Comparison of ENCODE assay signal across 8 cellular contexts in the genomic region with DNA sequence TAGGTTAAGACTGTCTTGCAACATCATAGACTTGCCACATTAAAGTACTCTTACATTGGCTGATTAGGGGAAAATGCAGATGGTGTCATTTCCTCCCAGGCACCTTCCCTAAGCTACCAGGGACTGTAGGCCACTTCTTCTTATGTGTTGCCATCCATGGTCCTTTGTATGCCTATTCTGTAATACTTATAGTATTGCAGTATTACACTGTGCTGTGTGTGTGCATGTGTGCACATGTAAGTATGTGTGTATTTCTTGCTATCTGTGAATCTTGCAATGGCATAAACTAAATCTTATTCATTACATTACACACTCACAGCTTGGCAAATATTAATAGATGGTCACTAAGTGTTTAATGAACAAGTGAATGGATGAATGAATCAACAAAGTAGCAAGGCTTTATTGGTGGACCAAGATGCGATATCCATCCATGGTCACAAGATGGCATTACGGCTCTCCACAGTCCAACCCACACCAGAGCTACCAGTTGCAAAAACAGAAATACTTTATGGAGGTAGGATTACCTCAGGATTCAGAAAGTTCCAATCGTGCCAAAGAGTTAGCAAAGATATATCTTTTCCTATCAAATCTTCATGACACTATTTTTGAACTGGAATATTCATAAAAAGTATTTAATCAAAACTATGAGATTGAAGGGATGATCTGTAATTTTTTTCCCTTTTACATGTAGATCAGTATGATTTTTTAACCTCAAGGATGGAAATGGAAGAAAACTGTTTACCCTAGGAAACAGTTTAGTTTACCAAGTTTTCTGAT.
DNase-seq lines count a peak whose midpoint lies in the region; ATAC-seq and TF ChIP-seq lines count a peak whose summit lies in the region.

No MANE protein-coding gene starts in this region.

- no peaks in the 10 kb centered on the region for H3K4me1 Mint-ChIP-seq in CD14-positive monocyte
- H3K4me1 Mint-ChIP-seq in stimulated activated naive B cell treated with anti-CD40 and anti-IgM and Interleukin-4, amounts not matched to agents 10 μg/mL and 1 μg/mL and 100 μg/mL, for 72 hours, result no peaks in the 10 kb centered on the region

- no peaks in the 10 kb centered on the region for H3K36me3 ChIP-seq in adipocyte (ENCODE audit: control insufficient read depth, insufficient read depth, low read length, severe bottlenecking)

- no peak overlapping the region for H3K4me3 ChIP-seq in adipocyte (ENCODE audit: low read length)

- peaks cover 7 to 9% of the 10 kb centered on the region in 2 donors for H3K36me3 Mint-ChIP-seq in CD14-positive monocyte
- H3K36me3 Mint-ChIP-seq in stimulated activated naive B cell treated with anti-CD40 and anti-IgM and Interleukin-4, amounts not matched to agents 10 μg/mL and 1 μg/mL and 100 μg/mL, for 72 hours, result no peaks in the 10 kb centered on the region

- intact Hi-C loops in CD14-positive monocyte (cut with micrococcal nuclease), result loop anchor here in 1 of 2 donors (10.0 kb wide), 1 partner anchor 300 kb away; a partner anchor contains a TSS

- no peak overlapping the region for H3K27ac Mint-ChIP-seq in CD14-positive monocyte
- H3K27ac Mint-ChIP-seq in stimulated activated naive B cell treated with anti-CD40 and anti-IgM and Interleukin-4, amounts not matched to agents 10 μg/mL and 1 μg/mL and 100 μg/mL, for 72 hours, result no peak overlapping the region

- ATAC-seq in GM18502 (IDR thresholded peaks at IDR 0.05; ENCODE audit: poor library complexity, unreplicated experiment) (peak; percentile 85), HG03045 (IDR thresholded peaks at IDR 0.05; ENCODE audit: unreplicated experiment) (peak; percentile 55)
- ATAC-seq in stimulated activated naive B cell treated with anti-CD40 and anti-IgM and Interleukin-4, amounts not matched to agents 10 μg/mL and 1 μg/mL and 100 μg/mL, for 72 hours (replicated peaks), result peak; percentile 63 to 65

- H3K27me3 Mint-ChIP-seq in CD14-positive monocyte (ENCODE audit: low read depth in 3 of 3), result no peaks in the 10 kb centered on the region
- no peaks in the 10 kb centered on the region for H3K27me3 Mint-ChIP-seq in stimulated activated naive B cell treated with anti-CD40 and anti-IgM and Interleukin-4, amounts not matched to agents 10 μg/mL and 1 μg/mL and 100 μg/mL, for 72 hours

- H3K4me1 ChIP-seq in adipocyte (ENCODE audit: control insufficient read depth, insufficient read depth, low read length), result peaks cover 10% of the 10 kb centered on the region

- no peak overlapping the region for H3K9ac ChIP-seq in adipocyte (ENCODE audit: low read length)

- no peak overlapping the region for H3K4me3 Mint-ChIP-seq in CD14-positive monocyte
- H3K4me3 Mint-ChIP-seq in stimulated activated naive B cell treated with anti-CD40 and anti-IgM and Interleukin-4, amounts not matched to agents 10 μg/mL and 1 μg/mL and 100 μg/mL, for 72 hours, result no peak overlapping the region

- TF ChIP-seq CTCF in CD14-positive monocyte (IDR thresholded peaks at IDR 0.05), result peak; percentile 41

- DNase-seq in CD14-positive monocyte (ENCODE audit: low spot score), result no peak
- DNase-seq in NCI-H69 (lab: John Stamatoyannopoulos, UW), result peak; percentile 81
- DNase-seq in adipocyte (ENCODE audit: low read depth), result peak; percentile 68
- peak; percentile 22 for DNase-seq in iPS-NIHi7 (ENCODE audit: extremely low spot score)
- peak; percentile 5 for DNase-seq in stimulated activated naive B cell treated with anti-CD40 and anti-IgM and Interleukin-4, amounts not matched to agents 10 μg/mL and 1 μg/mL and 100 μg/mL, for 72 hours
- DNase-seq in epidermal melanocyte (ENCODE audit: insufficient read length, low spot score), result no peak

- H3K9me3 ChIP-seq in adipocyte (ENCODE audit: control insufficient read depth, low read length), result no peaks in the 10 kb centered on the region

- no peaks in the 10 kb centered on the region for H3K9me3 Mint-ChIP-seq in CD14-positive monocyte
- no peaks in the 10 kb centered on the region for H3K9me3 Mint-ChIP-seq in stimulated activated naive B cell treated with anti-CD40 and anti-IgM and Interleukin-4, amounts not matched to agents 10 μg/mL and 1 μg/mL and 100 μg/mL, for 72 hours

- H3K27me3 ChIP-seq in adipocyte (replicated peaks; ENCODE audit: control insufficient read depth, insufficient read depth, low read length), result no peaks in the 10 kb centered on the region

Comparison
In these comparisons a context has a peak if more than half of its experiments do, and no peak if none do; other contexts are left out.
1. DNase-seq: peak in NCI-H69 (single experiment), adipocyte (single experiment), iPS-NIHi7 (single experiment) and stimulated activated naive B cell treated with anti-CD40 and anti-IgM and Interleukin-4, amounts not matched to agents 10 μg/mL and 1 μg/mL and 100 μg/mL, for 72 hours (single experiment); none in CD14-positive monocyte (single experiment) and epidermal melanocyte (single experiment).
2. Peak in every context shown above with its lines, with median percentiles within 50 percentile points of each other: ATAC-seq.